In the genomic region with DNA sequence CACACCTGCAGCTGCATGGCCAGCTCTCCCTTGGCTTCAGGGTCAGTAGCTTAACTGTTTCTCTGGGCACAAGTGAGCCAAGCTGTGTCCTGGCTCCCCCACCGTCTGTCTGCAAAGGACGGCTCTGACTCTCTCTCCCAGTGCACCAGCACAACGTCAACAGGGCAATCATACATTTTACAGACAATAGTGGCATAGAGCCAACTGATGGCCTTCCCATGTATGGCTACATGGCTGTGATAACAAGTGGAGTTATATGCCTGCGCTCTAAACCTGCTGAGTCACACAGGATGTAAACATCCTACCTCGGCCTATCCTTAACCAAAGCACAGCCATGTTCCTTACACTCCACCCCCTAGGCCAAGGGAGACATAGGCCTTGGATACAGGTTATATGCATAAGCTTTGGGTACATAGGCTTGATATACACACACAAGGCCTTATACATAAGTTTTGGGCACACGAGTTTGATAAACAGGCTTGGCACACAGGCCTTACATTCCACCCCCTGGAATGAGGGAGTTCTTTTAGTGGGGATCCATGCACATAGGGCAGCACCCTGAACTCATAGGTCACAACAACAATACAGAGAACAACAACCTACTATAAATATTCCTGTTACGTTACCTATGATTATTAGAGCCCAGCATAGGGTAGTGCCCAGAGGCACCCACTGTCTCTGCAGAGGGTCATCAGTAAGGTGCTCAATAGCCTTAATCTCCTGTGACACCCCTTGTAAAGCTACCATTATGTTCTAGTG, we compare ENCODE assay signal across 1 cellular context.
TF ChIP-seq lines count a peak whose summit lies in the region.

No MANE protein-coding gene starts in this region.

TF ChIP-seq in K562, 482 proteins besides CTCF, POLR2A, EP300 and RAD21 (continued from another document and continues in another):
- TF ChIP-seq GATAD2A (IDR thresholded peaks at IDR 0.05) (0 out of 2 replicates have a peak, but pooled peaks have one; percentile 58), CTBP1 (IDR thresholded peaks at IDR 0.05; ENCODE audit: borderline replicate concordance) (0 out of 2 replicates have a peak, but pooled peaks have one; percentile 38), RNF2 (IDR thresholded peaks at IDR 0.05) (no peak), NCOA6 (IDR thresholded peaks at IDR 0.05) (no peak), ZNF668 (CRISPR knock-in tag; IDR thresholded peaks at IDR 0.05) (peak; percentile 96), PTTG1 (tag; IDR thresholded peaks at IDR 0.05; ENCODE audit: low read depth) (peak; percentile 99), TCF3 (CRISPR knock-in tag; IDR thresholded peaks at IDR 0.05) (peak; percentile 40; the same call in 1 of the 2 replicates), ZNF644 (tag; IDR thresholded peaks at IDR 0.05; ENCODE audit: low read depth) (peak; percentile 100), ILK (tag; IDR thresholded peaks at IDR 0.05; ENCODE audit: borderline replicate concordance, low read depth) (peak; percentile 92), MEF2D (tag; conservative IDR thresholded peaks at IDR 0.05; ENCODE audit: low read depth) (peak; percentile 99), ZNF583 (CRISPR knock-in tag; IDR thresholded peaks at IDR 0.05) (peak; percentile 99), NUFIP1 (IDR thresholded peaks at IDR 0.05; ENCODE audit: partially characterized antibody) (peak; percentile 96), FOXO4 (CRISPR knock-in tag; IDR thresholded peaks at IDR 0.05) (peak; percentile 98), PBX2 (CRISPR knock-in tag; IDR thresholded peaks at IDR 0.05; ENCODE audit: low read depth) (no peak), PBX2 (tag; conservative IDR thresholded peaks at IDR 0.05; ENCODE audit: low read depth) (peak; percentile 87), ZNF133 (CRISPR knock-in tag; IDR thresholded peaks at IDR 0.05) (peak; percentile 93), SAFB (IDR thresholded peaks at IDR 0.05; ENCODE audit: borderline replicate concordance, low read depth, low read length) (no peak), HDAC1 (IDR thresholded peaks at IDR 0.05) (peak in 1 of 2 experiments; percentile 65; a peak in 2 of 4 replicates), DMBX1 (CRISPR knock-in tag; IDR thresholded peaks at IDR 0.05; ENCODE audit: borderline replicate concordance) (peak; percentile 100), PHTF2 (CRISPR knock-in tag; IDR thresholded peaks at IDR 0.05) (peak; percentile 75; the same call in 1 of the 2 replicates), HEY1 (CRISPR knock-in tag; IDR thresholded peaks at IDR 0.05; ENCODE audit: borderline replicate concordance) (0 out of 2 replicates have a peak, but pooled peaks have one; percentile 84), ELF4 (CRISPR knock-in tag; IDR thresholded peaks at IDR 0.05) (peak; percentile 100), NR2F6 (CRISPR knock-in tag; IDR thresholded peaks at IDR 0.05) (peak; percentile 97), ZNF354B (CRISPR knock-in tag; IDR thresholded peaks at IDR 0.05) (peak; percentile 95), THAP7 (CRISPR knock-in tag; IDR thresholded peaks at IDR 0.05) (0 out of 2 replicates have a peak, but pooled peaks have one; percentile 24), HSF4 (CRISPR knock-in tag; IDR thresholded peaks at IDR 0.05; ENCODE audit: borderline replicate concordance) (peak; percentile 97), BCL6 (CRISPR knock-in tag; IDR thresholded peaks at IDR 0.05) (peak; percentile 98), BACH1 (tag; IDR thresholded peaks at IDR 0.05) (peak; percentile 97), GTF2A2 (tag; IDR thresholded peaks at IDR 0.05) (peak; percentile 96), NR2C1 (IDR thresholded peaks at IDR 0.05) (no peak), NR2C1 (tag; IDR thresholded peaks at IDR 0.05) (peak; percentile 98), NFXL1 (CRISPR knock-in tag; IDR thresholded peaks at IDR 0.05) (peak; percentile 98), ZNF766 (CRISPR knock-in tag; conservative IDR thresholded peaks at IDR 0.05) (peak; percentile 99), ZBTB17 (CRISPR knock-in tag; IDR thresholded peaks at IDR 0.05) (peak; percentile 98), CHD4 (IDR thresholded peaks at IDR 0.05; ENCODE audit: insufficient read depth, insufficient replicate concordance, low read depth, low read length, poor library complexity, severe bottlenecking) (no peak), ATF3 (IDR thresholded peaks at IDR 0.05) (peak; percentile 33; the same call in 1 of the 2 replicates), ATF3 (CRISPR knock-in tag; conservative IDR thresholded peaks at IDR 0.05) (no peak), JUND (IDR thresholded peaks at IDR 0.05; ENCODE audit: borderline replicate concordance, low read depth, low read length) (no peak), JUND (tag; IDR thresholded peaks at IDR 0.05; ENCODE audit: borderline replicate concordance, low read depth, low read length) (peak; percentile 95; the same call in 2 of the 3 replicates), NR4A1 (CRISPR knock-in tag; IDR thresholded peaks at IDR 0.05) (peak; percentile 98), NR4A1 (tag; IDR thresholded peaks at IDR 0.05) (peak; percentile 100), MTA2 (IDR thresholded peaks at IDR 0.05; ENCODE audit: low read depth) (0 out of 2 replicates have a peak, but pooled peaks have one; percentile 9), RBM17 (IDR thresholded peaks at IDR 0.05; ENCODE audit: borderline replicate concordance, low read depth, low read length) (no peak), HMG20A (CRISPR knock-in tag; conservative IDR thresholded peaks at IDR 0.05) (peak; percentile 82; the same call in 1 of the 2 replicates), RHOXF2B (CRISPR knock-in tag; conservative IDR thresholded peaks at IDR 0.05) (peak; percentile 98)
- TF ChIP-seq, protein P1, sequence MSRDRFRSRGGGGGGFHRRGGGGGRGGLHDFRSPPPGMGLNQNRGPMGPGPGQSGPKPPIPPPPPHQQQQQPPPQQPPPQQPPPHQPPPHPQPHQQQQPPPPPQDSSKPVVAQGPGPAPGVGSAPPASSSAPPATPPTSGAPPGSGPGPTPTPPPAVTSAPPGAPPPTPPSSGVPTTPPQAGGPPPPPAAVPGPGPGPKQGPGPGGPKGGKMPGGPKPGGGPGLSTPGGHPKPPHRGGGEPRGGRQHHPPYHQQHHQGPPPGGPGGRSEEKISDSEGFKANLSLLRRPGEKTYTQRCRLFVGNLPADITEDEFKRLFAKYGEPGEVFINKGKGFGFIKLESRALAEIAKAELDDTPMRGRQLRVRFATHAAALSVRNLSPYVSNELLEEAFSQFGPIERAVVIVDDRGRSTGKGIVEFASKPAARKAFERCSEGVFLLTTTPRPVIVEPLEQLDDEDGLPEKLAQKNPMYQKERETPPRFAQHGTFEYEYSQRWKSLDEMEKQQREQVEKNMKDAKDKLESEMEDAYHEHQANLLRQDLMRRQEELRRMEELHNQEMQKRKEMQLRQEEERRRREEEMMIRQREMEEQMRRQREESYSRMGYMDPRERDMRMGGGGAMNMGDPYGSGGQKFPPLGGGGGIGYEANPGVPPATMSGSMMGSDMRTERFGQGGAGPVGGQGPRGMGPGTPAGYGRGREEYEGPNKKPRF (IDR thresholded peaks at IDR 0.05; ENCODE audit: low read depth, low read length) = no peak
- TF ChIP-seq, protein P2, sequence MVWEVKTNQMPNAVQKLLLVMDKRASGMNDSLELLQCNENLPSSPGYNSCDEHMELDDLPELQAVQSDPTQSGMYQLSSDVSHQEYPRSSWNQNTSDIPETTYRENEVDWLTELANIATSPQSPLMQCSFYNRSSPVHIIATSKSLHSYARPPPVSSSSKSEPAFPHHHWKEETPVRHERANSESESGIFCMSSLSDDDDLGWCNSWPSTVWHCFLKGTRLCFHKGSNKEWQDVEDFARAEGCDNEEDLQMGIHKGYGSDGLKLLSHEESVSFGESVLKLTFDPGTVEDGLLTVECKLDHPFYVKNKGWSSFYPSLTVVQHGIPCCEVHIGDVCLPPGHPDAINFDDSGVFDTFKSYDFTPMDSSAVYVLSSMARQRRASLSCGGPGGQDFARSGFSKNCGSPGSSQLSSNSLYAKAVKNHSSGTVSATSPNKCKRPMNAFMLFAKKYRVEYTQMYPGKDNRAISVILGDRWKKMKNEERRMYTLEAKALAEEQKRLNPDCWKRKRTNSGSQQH (CRISPR knock-in tag; IDR thresholded peaks at IDR 0.05) = peak; percentile 98
- TF ChIP-seq, protein P3, sequence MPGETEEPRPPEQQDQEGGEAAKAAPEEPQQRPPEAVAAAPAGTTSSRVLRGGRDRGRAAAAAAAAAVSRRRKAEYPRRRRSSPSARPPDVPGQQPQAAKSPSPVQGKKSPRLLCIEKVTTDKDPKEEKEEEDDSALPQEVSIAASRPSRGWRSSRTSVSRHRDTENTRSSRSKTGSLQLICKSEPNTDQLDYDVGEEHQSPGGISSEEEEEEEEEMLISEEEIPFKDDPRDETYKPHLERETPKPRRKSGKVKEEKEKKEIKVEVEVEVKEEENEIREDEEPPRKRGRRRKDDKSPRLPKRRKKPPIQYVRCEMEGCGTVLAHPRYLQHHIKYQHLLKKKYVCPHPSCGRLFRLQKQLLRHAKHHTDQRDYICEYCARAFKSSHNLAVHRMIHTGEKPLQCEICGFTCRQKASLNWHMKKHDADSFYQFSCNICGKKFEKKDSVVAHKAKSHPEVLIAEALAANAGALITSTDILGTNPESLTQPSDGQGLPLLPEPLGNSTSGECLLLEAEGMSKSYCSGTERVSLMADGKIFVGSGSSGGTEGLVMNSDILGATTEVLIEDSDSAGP (CRISPR knock-in tag; IDR thresholded peaks at IDR 0.05) = no peak
- TF ChIP-seq, protein P4, sequence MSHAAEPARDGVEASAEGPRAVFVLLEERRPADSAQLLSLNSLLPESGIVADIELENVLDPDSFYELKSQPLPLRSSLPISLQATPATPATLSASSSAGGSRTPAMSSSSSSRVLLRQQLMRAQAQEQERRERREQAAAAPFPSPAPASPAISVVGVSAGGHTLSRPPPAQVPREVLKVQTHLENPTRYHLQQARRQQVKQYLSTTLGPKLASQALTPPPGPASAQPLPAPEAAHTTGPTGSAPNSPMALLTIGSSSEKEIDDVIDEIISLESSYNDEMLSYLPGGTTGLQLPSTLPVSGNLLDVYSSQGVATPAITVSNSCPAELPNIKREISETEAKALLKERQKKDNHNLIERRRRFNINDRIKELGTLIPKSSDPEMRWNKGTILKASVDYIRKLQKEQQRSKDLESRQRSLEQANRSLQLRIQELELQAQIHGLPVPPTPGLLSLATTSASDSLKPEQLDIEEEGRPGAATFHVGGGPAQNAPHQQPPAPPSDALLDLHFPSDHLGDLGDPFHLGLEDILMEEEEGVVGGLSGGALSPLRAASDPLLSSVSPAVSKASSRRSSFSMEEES (CRISPR knock-in tag; IDR thresholded peaks at IDR 0.05) = peak; percentile 60
- TF ChIP-seq, protein P5, sequence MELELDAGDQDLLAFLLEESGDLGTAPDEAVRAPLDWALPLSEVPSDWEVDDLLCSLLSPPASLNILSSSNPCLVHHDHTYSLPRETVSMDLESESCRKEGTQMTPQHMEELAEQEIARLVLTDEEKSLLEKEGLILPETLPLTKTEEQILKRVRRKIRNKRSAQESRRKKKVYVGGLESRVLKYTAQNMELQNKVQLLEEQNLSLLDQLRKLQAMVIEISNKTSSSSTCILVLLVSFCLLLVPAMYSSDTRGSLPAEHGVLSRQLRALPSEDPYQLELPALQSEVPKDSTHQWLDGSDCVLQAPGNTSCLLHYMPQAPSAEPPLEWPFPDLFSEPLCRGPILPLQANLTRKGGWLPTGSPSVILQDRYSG (tag; conservative IDR thresholded peaks at IDR 0.05; ENCODE audit: low read depth) = peak; percentile 100
